ENCODE assay signal across 8 cellular contexts in genomic region chr17:44221072-44221861, GRCh38. TPM values are rescaled to one million over a fixed set of nuclear protein-coding genes. Genes with fewer than 3 reads are reported as not detected.
DNase-seq lines count a peak whose midpoint lies in the region; ATAC-seq and TF ChIP-seq lines count a peak whose summit lies in the region.

No MANE protein-coding gene starts in this region.

- peak overlapping the region; percentile 99 for H3K9ac ChIP-seq in BLaER1

- H3K27ac ChIP-seq in BLaER1 (peak overlapping the region; percentile 99), right lobe of liver (peak overlapping the region; percentile 87 to 97 (median 96))

- H3K9me3 ChIP-seq in BLaER1 (no peaks in the 10 kb centered on the region), right lobe of liver (no peaks in the 10 kb centered on the region)

- H3K4me3 ChIP-seq in BLaER1: peak overlapping the region; percentile 95
- peak overlapping the region; percentile 82 to 97 (median 93) for H3K4me3 ChIP-seq in right lobe of liver

- H3K27me3 ChIP-seq in BLaER1: no peaks in the 10 kb centered on the region
- H3K27me3 ChIP-seq in right lobe of liver: no peaks in the 10 kb centered on the region

- no peak for TF ChIP-seq CTCF in right lobe of liver (IDR thresholded peaks at IDR 0.05)

- H4K20me1 ChIP-seq in BLaER1: peaks cover 20% of the 10 kb centered on the region

- H3K36me3 ChIP-seq in BLaER1 (peaks cover 10% of the 10 kb centered on the region), right lobe of liver (peaks cover 2 to 9% (median 3%) of the 10 kb centered on the region in 4 donors)

- WGBS in right lobe of liver (ENCODE audit: insufficient coverage, low coverage, low lambda C conversion rate, missing lambda C conversion rate): under 1% methylated on average over 36 of the region's 54 CpGs

- peak; percentile 34 to 62 (median 50) for ATAC-seq in right lobe of liver

- intact Hi-C loops in right lobe of liver (cut with DNase I): no loop called here

- DNase-seq in HK-2 (ENCODE audit: unreplicated experiment) (peak; percentile 78), NCI-H748 (lab: John Stamatoyannopoulos, UW; ENCODE audit: unreplicated experiment) (peak; percentile 89), ecto neural progenitor cell (ENCODE audit: low spot score) (peak; percentile 89), right lobe of liver (peak; percentile 82 to 89 (median 87)), GM19240 (ENCODE audit: insufficient read length, low spot score) (no peak)
- peak; percentile 67 to 73 for DNase-seq in activated CD4-positive, alpha-beta T cell treated with anti-CD3 and anti-CD28 coated beads, Interleukin-2, amount 50 U/mL, for 48 hours
- peak in 2 of 3 donors; percentile 26 to 38 for DNase-seq in stimulated activated CD4-positive, alpha-beta T cell treated with anti-CD3 and anti-CD28 coated beads, TNF-alpha, amount 100 ng/mL, for 1 hour (ENCODE audit: low read depth in 3 of 3, low spot score in 1 of 3)

- H3K4me2 ChIP-seq in BLaER1: peak overlapping the region; percentile 93

- peaks cover 25% of the 10 kb centered on the region for H3K4me1 ChIP-seq in BLaER1
- peaks cover 0 to 33% (median 15%) of the 10 kb centered on the region in 4 donors for H3K4me1 ChIP-seq in right lobe of liver

- TF ChIP-seq POLR2A in right lobe of liver (IDR thresholded peaks at IDR 0.05): peak; percentile 60

RNA-seq across cellular contexts. Expression of gene UBTF, which starts 1.8 kb away (rescaled TPM):
- total RNA-seq in right lobe of liver: 10 to 100 TPM; 22.3 to 35.9 (median 32.0) TPM

RNA-seq across cellular contexts. Expression of gene ATXN7L3, which starts 21.6 kb away (rescaled TPM):
- total RNA-seq in right lobe of liver: 10 to 100 TPM; 20.3 to 26.8 (median 22.1) TPM

RNA-seq across cellular contexts. Expression of gene TMUB2, which starts 34.5 kb away (rescaled TPM):
- total RNA-seq in right lobe of liver: 10 to 100 TPM; 13.8 to 18.0 (median 15.7) TPM

RNA-seq across cellular contexts. Expression of gene SLC4A1, which starts 46.7 kb away (rescaled TPM):
- total RNA-seq in right lobe of liver: 10 to 100 TPM in 1 of 6 experiments, 1 to 10 TPM in 2, under 1 TPM in 3; 0.06 to 31.8 (median 1.2) TPM

RNA-seq across cellular contexts. Expression of gene ASB16, which starts 50.8 kb away (rescaled TPM):
- total RNA-seq in right lobe of liver: 1 to 10 TPM in 1 of 6 experiments, not detected in 5; 1.5 TPM
